In the genomic region with DNA sequence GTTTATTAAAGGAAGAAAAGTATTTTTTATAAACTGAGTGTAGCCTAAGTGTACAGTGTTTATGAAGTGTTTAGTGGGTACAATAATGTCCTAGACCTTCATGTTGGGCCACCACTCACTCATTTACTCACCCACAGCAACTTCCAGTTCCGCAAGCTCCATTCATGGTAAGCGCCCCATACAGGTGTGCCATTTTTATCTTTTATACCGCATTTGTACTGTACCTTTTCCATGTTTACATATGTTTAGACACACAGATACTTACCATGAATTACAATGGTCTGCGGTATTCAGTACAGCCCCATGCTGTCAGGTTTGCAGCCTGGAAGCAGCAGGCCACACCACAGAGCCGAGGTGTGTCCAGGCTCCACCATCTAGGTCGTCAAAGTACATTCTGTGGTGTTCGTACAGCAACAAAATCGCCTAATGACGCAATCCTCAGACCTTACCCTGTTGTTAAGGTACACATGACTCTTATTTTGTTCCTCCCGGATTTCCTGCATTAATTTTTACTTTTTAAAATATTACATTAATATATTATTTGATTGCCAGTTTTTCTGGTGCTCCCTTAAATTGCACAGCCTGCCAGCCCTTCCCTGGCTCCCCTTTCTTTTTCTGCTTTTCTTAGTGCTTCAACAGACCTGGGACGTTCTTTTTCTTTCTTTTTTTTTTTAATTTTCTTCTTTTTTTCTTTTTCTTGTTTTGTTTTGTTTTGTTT, we compare ENCODE assay signal across 6 cellular contexts. TPM values are rescaled to one million over a fixed set of nuclear protein-coding genes. Genes with fewer than 3 reads are reported as not detected.
A peak's percentile ranks its signal among the peaks of the same experiment; 100 is the strongest.
DNase-seq lines count a peak whose midpoint lies in the region; ATAC-seq, FAIRE-seq and TF ChIP-seq lines count a peak whose summit lies in the region.

No MANE protein-coding gene starts in this region.

- BruUV-seq in K562 (replicated peaks; lab: Mats Ljungman, UMichigan), result TSS peak; percentile 89

- H3K9me1 ChIP-seq in K562 (ENCODE audit: control insufficient read depth, insufficient read depth, low read length), result no peaks in the 10 kb centered on the region

- DNase-seq in M059J (ENCODE audit: low read depth) (peak; percentile 6), K562 (ENCODE audit: extremely low read depth in 1 of 4, low spot score in 3 of 4) (peak; percentile 46 to 70 (median 56)), natural killer cell (peak; percentile 21), AG08396 (ENCODE audit: low spot score) (no peak), amniotic stem cell (lab: John Stamatoyannopoulos, UW) (no peak)

- H3K27ac ChIP-seq in BLaER1 treated with 17β-estradiol and CSF1 and Interleukin-3, amounts not matched to agents 10 nM and 100 nM, result peak overlapping the region; percentile 61 to 94 (median 90)
- peak overlapping the region; percentile 89 for H3K27ac ChIP-seq in K562 (ENCODE audit: extremely low read depth, low read depth, low read length)

- H3K4me2 ChIP-seq in BLaER1 treated with 17β-estradiol and CSF1 and Interleukin-3, amounts not matched to agents 10 nM and 100 nM, result peak overlapping the region; percentile 74 to 96 (median 87)
- H3K4me2 ChIP-seq in K562 (ENCODE audit: insufficient read depth, low read length), result peak overlapping the region; percentile 98

- no peak for TF ChIP-seq RAD21 in K562 (CRISPR knock-in tag; conservative IDR thresholded peaks at IDR 0.05 in 1 of 2, IDR thresholded peaks at IDR 0.05 in 1 of 2)

- FAIRE-seq in K562 (lab: Jason Lieb, UNC), result peak; percentile 46

- H3K4me3 Mint-ChIP-seq in natural killer cell, result peak overlapping the region; percentile 100

- H3K9me3 ChIP-seq in BLaER1 treated with 17β-estradiol and CSF1 and Interleukin-3, amounts not matched to agents 10 nM and 100 nM (replicated peaks in 1 of 11), result no peaks in the 10 kb centered on the region
- H3K9me3 ChIP-seq in K562 (replicated peaks; ENCODE audit: control insufficient read depth, insufficient read depth, low read depth, low read length), result no peaks in the 10 kb centered on the region

- H3K9me3 Mint-ChIP-seq in natural killer cell, result no peaks in the 10 kb centered on the region

- intact Hi-C loops in K562 (cut with micrococcal nuclease) (loop anchor here (5.0 kb wide), 1 partner anchor 185 kb away; the partner anchor contains the start of gene AGK), natural killer cell (cut with micrococcal nuclease) (loop anchor here (5.0 kb wide), 1 partner anchor 185 kb away; the partner anchor contains the start of gene AGK)

- CTCF ChIA-PET in K562 (lab: Yijun Ruan, JAX; ENCODE audit: low intra/inter-chr PET ratio), result interaction anchor here (0.6 kb wide), 1 partner anchor 83 kb away, joined by 3 read pairs; no protein-coding TSS in a partner anchor

- peaks cover 28 to 33% (median 31%) of the 10 kb centered on the region in 11 experiments for H3K36me3 ChIP-seq in BLaER1 treated with 17β-estradiol and CSF1 and Interleukin-3, amounts not matched to agents 10 nM and 100 nM
- H3K36me3 ChIP-seq in K562 (ENCODE audit: control insufficient read depth, insufficient read depth, low read length), result peaks cover 31% of the 10 kb centered on the region

- no peak for TF ChIP-seq CTCF in K562 (IDR thresholded peaks at IDR 0.05 in 2 of 3, conservative IDR thresholded peaks at IDR 0.05 in 1 of 3; ENCODE audit: insufficient read depth in 2 of 3, low read depth in 1 of 3, low read length in 3 of 3)
- no peak for TF ChIP-seq CTCF in natural killer cell (IDR thresholded peaks at IDR 0.05)

- peaks cover 7% of the 10 kb centered on the region for H3K36me3 Mint-ChIP-seq in natural killer cell

- H3K27me3 Mint-ChIP-seq in natural killer cell (ENCODE audit: low read depth in 2 of 2), result no peaks in the 10 kb centered on the region

- peaks cover 40% of the 10 kb centered on the region for H3K79me2 ChIP-seq in K562 (ENCODE audit: control insufficient read depth, insufficient read depth, low read length)

- POLR2A ChIA-PET in K562 (lab: Yijun Ruan, JAX), result interaction anchor here (0.7 to 3.0 kb wide), 9 partner anchors 10 to 186 kb away, joined by 3 to 30 read pairs (median 3); partner anchors contain the start of genes AGK and DENND11

- TF ChIP-seq POLR2A in K562 (conservative IDR thresholded peaks at IDR 0.05), result no peak

- H3K4me1 Mint-ChIP-seq in natural killer cell, result peaks cover 34 to 41% of the 10 kb centered on the region in 2 donors

- 20% methylated on average over 10 of the region's 11 CpGs for WGBS in K562 (ENCODE audit: insufficient coverage, low coverage, missing lambda C conversion rate)

- in situ Hi-C loops in K562 (cut with MboI), result no loop called here

- H2AFZ ChIP-seq in K562 (ENCODE audit: low read depth, low read length), result peak overlapping the region; percentile 92

- H4K20me1 ChIP-seq in BLaER1 treated with 17β-estradiol and CSF1 and Interleukin-3, amounts not matched to agents 10 nM and 100 nM, result peaks cover 0 to 23% (median 0%) of the 10 kb centered on the region in 11 experiments; a peak in 5 of 22 replicates
- no peaks in the 10 kb centered on the region for H4K20me1 ChIP-seq in K562 (replicated peaks; ENCODE audit: control insufficient read depth, insufficient read depth, low read length)

- peak overlapping the region; percentile 93 to 99 for H3K27ac Mint-ChIP-seq in natural killer cell

- peak overlapping the region; percentile 67 to 92 (median 82) for H3K4me3 ChIP-seq in BLaER1 treated with 17β-estradiol and CSF1 and Interleukin-3, amounts not matched to agents 10 nM and 100 nM
- peak overlapping the region; percentile 65 for H3K4me3 ChIP-seq in K562

- H3K27me3 ChIP-seq in BLaER1 treated with 17β-estradiol and CSF1 and Interleukin-3, amounts not matched to agents 10 nM and 100 nM, result no peaks in the 10 kb centered on the region
- no peaks in the 10 kb centered on the region for H3K27me3 ChIP-seq in K562 (ENCODE audit: control insufficient read depth in 2 of 2, insufficient read depth in 2 of 2, low read length in 2 of 2)

- H3K9ac ChIP-seq in BLaER1 treated with 17β-estradiol and CSF1 and Interleukin-3, amounts not matched to agents 10 nM and 100 nM, result peak overlapping the region; percentile 82 to 93 (median 88)
- H3K9ac ChIP-seq in K562 (ENCODE audit: insufficient read depth in 1 of 2, low read depth in 2 of 2, low read length in 2 of 2), result peak overlapping the region; percentile 84 to 92

- peak; percentile 72 for ATAC-seq in K562
- peak in 2 of 3 donors; percentile 33 to 66 for ATAC-seq in natural killer cell

- TF ChIP-seq EP300 in K562 (IDR thresholded peaks at IDR 0.05; ENCODE audit: low read length), result no peak

- H3K4me1 ChIP-seq in BLaER1 treated with 17β-estradiol and CSF1 and Interleukin-3, amounts not matched to agents 10 nM and 100 nM, result peaks cover 19 to 36% (median 27%) of the 10 kb centered on the region in 10 experiments
- peaks cover 5 to 12% of the 10 kb centered on the region in 2 experiments; a peak in 4 of 5 replicates for H3K4me1 ChIP-seq in K562 (replicated peaks in 1 of 2; ENCODE audit: control insufficient read depth in 2 of 2, insufficient read depth in 2 of 2, low read length in 2 of 2)

RNA-seq across cellular contexts. Expression of gene SSBP1, which starts 0.9 kb away (rescaled TPM):
- total RNA-seq in M059J (2014; rRNA removed; shearing (Covaris generic)), result 320 and 374 TPM in 2 replicates
- 131 and 280 TPM in 2 replicates for total RNA-seq in K562 (2011; cell fraction: chromatin; rRNA removed; ENCODE audit: low replicate concordance)
- total RNA-seq in K562 (2011; cell fraction: nucleolus; rRNA removed), result 78.7 and 79.2 TPM in 2 replicates
- total RNA-seq in K562 (2011; cell fraction: nucleoplasm; rRNA removed), result 170 and 268 TPM in 2 replicates
- total RNA-seq in K562 (2014; rRNA removed), result 536 and 718 TPM in 2 replicates
- 835 and 917 TPM in 2 replicates for total RNA-seq in K562 (2014; rRNA removed; fragmentation: Illumina TruSeq; extraction: Trizol)
- total RNA-seq in K562 (2015; rRNA removed; fragmentation: Illumina TruSeq; extraction: Trizol), result 750 and 772 TPM in 2 replicates
- total RNA-seq in K562 (2021), result 404 and 407 TPM in 2 replicates
- polyA plus RNA-seq in K562 (2011; rRNA removed), result 318 and 487 TPM in 2 replicates
- 132 and 191 TPM in 2 replicates for polyA plus RNA-seq in K562 (2011; cell fraction: cytosol; rRNA removed)
- 94.0 and 167 TPM in 2 replicates for polyA plus RNA-seq in K562 (2011; cell fraction: nucleus; rRNA removed)
- polyA plus RNA-seq in K562 (2012), result 293 and 764 TPM in 2 replicates
- polyA plus RNA-seq in K562 (2014; fragmentation: Illumina TruSeq; extraction: Trizol), result 826 and 1,031 TPM in 2 replicates
- polyA plus RNA-seq in K562 (2014; fragmentation: Nextera tagmentation; extraction: Ambion mirVana), result 1,000 to 10,000 TPM; 1,649 to 1,996 TPM
- 873 and 941 TPM in 2 replicates for polyA plus RNA-seq in K562 (2014; rRNA removed)
- 351 and 368 TPM in 2 replicates for polyA minus RNA-seq in K562 (2011; rRNA and poly(A)+ RNA removed)
- 94.6 and 112 TPM in 2 replicates for polyA minus RNA-seq in K562 (2011; cell fraction: cytosol; rRNA and poly(A)+ RNA removed)
- 116 and 207 TPM in 2 replicates for polyA minus RNA-seq in K562 (2011; cell fraction: nucleus; rRNA and poly(A)+ RNA removed)
- 100 to 1,000 TPM in 2 of 3 donors, 10 to 100 TPM in 1; 98.7 to 112 (median 106) TPM for total RNA-seq in natural killer cell

RNA-seq across cellular contexts. Expression of gene TAS2R3, which starts 26.6 kb away (rescaled TPM):
- not detected in 2 replicates for total RNA-seq in M059J (2014; rRNA removed; shearing (Covaris generic))
- total RNA-seq in K562 (2011; cell fraction: chromatin; rRNA removed; ENCODE audit: low replicate concordance), result 23.7 and 71.0 TPM in 2 replicates
- total RNA-seq in K562 (2011; cell fraction: nucleolus; rRNA removed), result 9.8 and 19.1 TPM in 2 replicates
- total RNA-seq in K562 (2011; cell fraction: nucleoplasm; rRNA removed), result 41.6 and 61.5 TPM in 2 replicates
- total RNA-seq in K562 (2014; rRNA removed) (0.69 and 1.4 TPM in 2 replicates), K562 (2014; rRNA removed; fragmentation: Illumina TruSeq; extraction: Trizol) (1.2 and 2.4 TPM in 2 replicates), K562 (2015; rRNA removed; fragmentation: Illumina TruSeq; extraction: Trizol) (1.6 and 1.8 TPM in 2 replicates), K562 (2021) (1.0 and 1.2 TPM in 2 replicates), natural killer cell (under 1 TPM in 1 of 3 donors, not detected in 2; 0.79 TPM)
- polyA plus RNA-seq in K562 (2011; rRNA removed) (1.9 TPM in 2 replicates), K562 (2014; fragmentation: Illumina TruSeq; extraction: Trizol) (0.37 and 0.39 TPM in 2 replicates), K562 (2014; fragmentation: Nextera tagmentation; extraction: Ambion mirVana) (not detected), K562 (2014; rRNA removed) (0.54 TPM in 1 of 2 replicates, not detected in the other)
- polyA plus RNA-seq in K562 (2011; cell fraction: cytosol; rRNA removed), result 0.56 TPM in 1 of 2 replicates, not detected in the other
- polyA plus RNA-seq in K562 (2011; cell fraction: nucleus; rRNA removed), result 6.2 and 8.3 TPM in 2 replicates
- 0.07 and 0.15 TPM in 2 replicates for polyA plus RNA-seq in K562 (2012)
- polyA minus RNA-seq in K562 (2011; rRNA and poly(A)+ RNA removed), result 18.8 and 26.9 TPM in 2 replicates
- 1.8 TPM in 1 of 2 replicates, not detected in the other for polyA minus RNA-seq in K562 (2011; cell fraction: cytosol; rRNA and poly(A)+ RNA removed)
- 22.3 and 37.7 TPM in 2 replicates for polyA minus RNA-seq in K562 (2011; cell fraction: nucleus; rRNA and poly(A)+ RNA removed)

RNA-seq across cellular contexts. Expression of gene WEE2, which starts 29.1 kb away (rescaled TPM):
- total RNA-seq in M059J (2014; rRNA removed; shearing (Covaris generic)), result not detected in 2 replicates
- not detected in 2 replicates for total RNA-seq in K562 (2011; cell fraction: chromatin; rRNA removed; ENCODE audit: low replicate concordance)
- total RNA-seq in K562 (2011; cell fraction: nucleolus; rRNA removed), result not detected in 2 replicates
- not detected in 2 replicates for total RNA-seq in K562 (2011; cell fraction: nucleoplasm; rRNA removed)
- total RNA-seq in K562 (2014; rRNA removed) (not detected in 2 replicates), K562 (2014; rRNA removed; fragmentation: Illumina TruSeq; extraction: Trizol) (not detected in 2 replicates), K562 (2015; rRNA removed; fragmentation: Illumina TruSeq; extraction: Trizol) (not detected in 2 replicates), K562 (2021) (not detected in 2 replicates), natural killer cell (under 1 TPM; 0.16 to 0.68 (median 0.23) TPM)
- polyA plus RNA-seq in K562 (2011; rRNA removed) (not detected in 2 replicates), K562 (2014; fragmentation: Illumina TruSeq; extraction: Trizol) (not detected in 2 replicates), K562 (2014; fragmentation: Nextera tagmentation; extraction: Ambion mirVana) (not detected), K562 (2014; rRNA removed) (not detected in 2 replicates)
- polyA plus RNA-seq in K562 (2011; cell fraction: cytosol; rRNA removed), result not detected in 2 replicates
- not detected in 2 replicates for polyA plus RNA-seq in K562 (2011; cell fraction: nucleus; rRNA removed)
- not detected in 2 replicates for polyA plus RNA-seq in K562 (2012)
- polyA minus RNA-seq in K562 (2011; rRNA and poly(A)+ RNA removed), result not detected in 2 replicates
- not detected in 2 replicates for polyA minus RNA-seq in K562 (2011; cell fraction: cytosol; rRNA and poly(A)+ RNA removed)
- not detected in 2 replicates for polyA minus RNA-seq in K562 (2011; cell fraction: nucleus; rRNA and poly(A)+ RNA removed)

RNA-seq across cellular contexts. Expression of gene DENND11, which starts 35.3 kb away (rescaled TPM):
- 8.1 and 10.7 TPM in 2 replicates for total RNA-seq in M059J (2014; rRNA removed; shearing (Covaris generic))
- total RNA-seq in K562 (2011; cell fraction: chromatin; rRNA removed; ENCODE audit: low replicate concordance), result 0.83 and 0.88 TPM in 2 replicates
- 0.39 and 0.50 TPM in 2 replicates for total RNA-seq in K562 (2011; cell fraction: nucleolus; rRNA removed)
- 0.81 and 1.2 TPM in 2 replicates for total RNA-seq in K562 (2011; cell fraction: nucleoplasm; rRNA removed)
- total RNA-seq in K562 (2014; rRNA removed) (0.29 and 0.32 TPM in 2 replicates), K562 (2014; rRNA removed; fragmentation: Illumina TruSeq; extraction: Trizol) (0.44 and 0.45 TPM in 2 replicates), K562 (2015; rRNA removed; fragmentation: Illumina TruSeq; extraction: Trizol) (0.22 and 0.23 TPM in 2 replicates), K562 (2021) (0.49 and 0.65 TPM in 2 replicates), natural killer cell (10 to 100 TPM; 28.9 to 57.0 (median 47.6) TPM)
- polyA plus RNA-seq in K562 (2011; rRNA removed) (0.85 and 1.1 TPM in 2 replicates), K562 (2014; fragmentation: Illumina TruSeq; extraction: Trizol) (0.36 and 0.40 TPM in 2 replicates), K562 (2014; fragmentation: Nextera tagmentation; extraction: Ambion mirVana) (under 1 TPM; 0.07 to 0.14 TPM), K562 (2014; rRNA removed) (0.32 and 0.41 TPM in 2 replicates)
- polyA plus RNA-seq in K562 (2011; cell fraction: cytosol; rRNA removed), result 0.48 and 0.58 TPM in 2 replicates
- 1.7 and 2.4 TPM in 2 replicates for polyA plus RNA-seq in K562 (2011; cell fraction: nucleus; rRNA removed)
- polyA plus RNA-seq in K562 (2012), result 0.30 and 0.48 TPM in 2 replicates
- polyA minus RNA-seq in K562 (2011; rRNA and poly(A)+ RNA removed), result 1.2 and 1.6 TPM in 2 replicates
- polyA minus RNA-seq in K562 (2011; cell fraction: cytosol; rRNA and poly(A)+ RNA removed), result 0.57 and 0.91 TPM in 2 replicates
- 0.94 and 1.1 TPM in 2 replicates for polyA minus RNA-seq in K562 (2011; cell fraction: nucleus; rRNA and poly(A)+ RNA removed)

RNA-seq across cellular contexts. Expression of gene TAS2R4, which starts 39.2 kb away (rescaled TPM):
- total RNA-seq in M059J (2014; rRNA removed; shearing (Covaris generic)), result 0.20 TPM in 1 of 2 replicates, not detected in the other
- 13.9 and 53.3 TPM in 2 replicates for total RNA-seq in K562 (2011; cell fraction: chromatin; rRNA removed; ENCODE audit: low replicate concordance)
- total RNA-seq in K562 (2011; cell fraction: nucleolus; rRNA removed), result 7.8 and 12.4 TPM in 2 replicates
- 29.3 and 54.2 TPM in 2 replicates for total RNA-seq in K562 (2011; cell fraction: nucleoplasm; rRNA removed)
- total RNA-seq in K562 (2014; rRNA removed), result 0.86 and 1.3 TPM in 2 replicates
- total RNA-seq in K562 (2014; rRNA removed; fragmentation: Illumina TruSeq; extraction: Trizol), result 1.4 and 2.2 TPM in 2 replicates
- total RNA-seq in K562 (2015; rRNA removed; fragmentation: Illumina TruSeq; extraction: Trizol), result 2.1 TPM in 2 replicates
- 0.51 and 0.63 TPM in 2 replicates for total RNA-seq in K562 (2021)
- polyA plus RNA-seq in K562 (2011; rRNA removed), result 1.4 and 1.8 TPM in 2 replicates
- 0.12 and 0.59 TPM in 2 replicates for polyA plus RNA-seq in K562 (2011; cell fraction: cytosol; rRNA removed)
- 5.1 and 5.6 TPM in 2 replicates for polyA plus RNA-seq in K562 (2011; cell fraction: nucleus; rRNA removed)
- polyA plus RNA-seq in K562 (2012), result 0.20 and 0.25 TPM in 2 replicates
- 0.60 and 0.68 TPM in 2 replicates for polyA plus RNA-seq in K562 (2014; fragmentation: Illumina TruSeq; extraction: Trizol)
- polyA plus RNA-seq in K562 (2014; fragmentation: Nextera tagmentation; extraction: Ambion mirVana), result under 1 TPM; 0.04 to 0.10 TPM
- 0.45 and 0.60 TPM in 2 replicates for polyA plus RNA-seq in K562 (2014; rRNA removed)
- polyA minus RNA-seq in K562 (2011; rRNA and poly(A)+ RNA removed), result 10.1 and 15.1 TPM in 2 replicates
- 0.91 and 1.1 TPM in 2 replicates for polyA minus RNA-seq in K562 (2011; cell fraction: cytosol; rRNA and poly(A)+ RNA removed)
- 13.1 and 20.8 TPM in 2 replicates for polyA minus RNA-seq in K562 (2011; cell fraction: nucleus; rRNA and poly(A)+ RNA removed)
- total RNA-seq in natural killer cell, result under 1 TPM; 0.16 to 0.83 (median 0.59) TPM

Comparison
In these comparisons a context has a peak if more than half of its experiments do, and no peak if none do; other contexts are left out.
1. DNase-seq: peak in M059J (single experiment), K562 (4 of 4) and natural killer cell (single experiment); none in AG08396 (single experiment) and amniotic stem cell (single experiment).